ENCODE assay signal across 14 cellular contexts in genomic region chr14:62696969-62697328, GRCh38.
DNase-seq lines count a peak whose midpoint lies in the region; ATAC-seq and TF ChIP-seq lines count a peak whose summit lies in the region.
"Had no signal": no experiment of that assay in that cellular context is flagged by ENCODE, and none has a peak within 500 bp of the region (broad histone marks: within the 10 kb centered on the region; RNA-seq: fewer than 3 reads in every experiment).

No MANE protein-coding gene starts in this region.

- TF ChIP-seq POLR2A in IMR-90 (IDR thresholded peaks at IDR 0.05; ENCODE audit: low read depth, low read length) = no peak

- peak overlapping the region; percentile 84 for H3K27ac Mint-ChIP-seq in Caco-2 (ENCODE audit: unreplicated experiment)
- H3K27ac Mint-ChIP-seq in activated naive CD4-positive, alpha-beta T cell treated with anti-CD3 and anti-CD28 coated beads for 36 hours = no peak overlapping the region
- H3K27ac Mint-ChIP-seq: CD8-positive, alpha-beta T cell had no signal

- H3K9ac ChIP-seq in IMR-90 (ENCODE audit: low read depth, low read length) (no peak overlapping the region), iPS-18a (ENCODE audit: low read length) (no peak overlapping the region), neuronal stem cell (ENCODE audit: low read depth, low read length, poor library complexity) (no peak overlapping the region)
- H3K9ac ChIP-seq: GM23248 had no signal

- ATAC-seq in IMR-90 (ENCODE audit: low read depth) (no peak), HG03095 (IDR thresholded peaks at IDR 0.05; ENCODE audit: unreplicated experiment) (no peak)
- ATAC-seq: CD8-positive, alpha-beta T cell; K562 had no signal

- H3K4me2 ChIP-seq in IMR-90 (ENCODE audit: low read depth, low read length) (no peak overlapping the region), neuronal stem cell (ENCODE audit: insufficient read depth, low read length, poor library complexity, severe bottlenecking) (no peak overlapping the region)

- no peak overlapping the region for H4K8ac ChIP-seq in IMR-90 (ENCODE audit: low read depth in 2 of 2, low read length in 2 of 2)
- no peak overlapping the region for H4K8ac ChIP-seq in neuronal stem cell (ENCODE audit: low read depth, low read length)

- H3K9me3 ChIP-seq in Caco-2 (no peaks in the 10 kb centered on the region), IMR-90 (ENCODE audit: control insufficient read depth, insufficient read depth, low read length) (no peaks in the 10 kb centered on the region), iPS-18a (ENCODE audit: control insufficient read depth, low read depth, low read length) (no peaks in the 10 kb centered on the region), neuronal stem cell (replicated peaks in 1 of 2; ENCODE audit: control insufficient read depth in 2 of 2, insufficient read depth in 1 of 2, low read depth in 1 of 2, low read length in 2 of 2) (no peaks in the 10 kb centered on the region)

- H3K14ac ChIP-seq in IMR-90 (replicated peaks; ENCODE audit: low read depth, low read length) (no peak overlapping the region), neuronal stem cell (ENCODE audit: low read length) (no peak overlapping the region)

- H3K4me3 Mint-ChIP-seq in Caco-2 (ENCODE audit: unreplicated experiment) = peak overlapping the region; percentile 60
- no peak overlapping the region for H3K4me3 Mint-ChIP-seq in activated naive CD4-positive, alpha-beta T cell treated with anti-CD3 and anti-CD28 coated beads for 36 hours
- H3K4me3 Mint-ChIP-seq: CD14-positive monocyte; CD8-positive, alpha-beta T cell had no signal

- H3K4me3 ChIP-seq in Caco-2 (ENCODE audit: low read depth, low read length) (no peak overlapping the region), IMR-90 (ENCODE audit: insufficient read depth, low read depth, low read length) (no peak overlapping the region), iPS-18a (ENCODE audit: low read length) (peak overlapping the region; percentile 9), neuronal stem cell (ENCODE audit: low read length in 2 of 2) (no peak overlapping the region)
- H3K4me3 ChIP-seq: GM23248, K562 had no signal

- H3K18ac ChIP-seq in IMR-90 (ENCODE audit: low read depth, low read length) = peak overlapping the region; percentile 63; the same call in 1 of the 2 replicates
- peak overlapping the region; percentile 20 for H3K18ac ChIP-seq in neuronal stem cell (ENCODE audit: low read length)

- dilution Hi-C loops in IMR-90 (cut with HindIII; ENCODE audit: low sequenced_read_pairs, unreplicated experiment) = no loop called here

- no peak overlapping the region for H2BK120ac ChIP-seq in IMR-90 (ENCODE audit: low read depth, low read length)
- no peak overlapping the region for H2BK120ac ChIP-seq in neuronal stem cell (ENCODE audit: low read depth, low read length)

- H2BK20ac ChIP-seq in IMR-90 (ENCODE audit: low read depth, low read length) = peak overlapping the region; percentile 28; the same call in 1 of the 2 replicates

- no peak overlapping the region for H4K5ac ChIP-seq in IMR-90 (ENCODE audit: low read depth, low read length)

- no peaks in the 10 kb centered on the region for H3K27me3 Mint-ChIP-seq in Caco-2 (ENCODE audit: insufficient read depth, unreplicated experiment)
- no peaks in the 10 kb centered on the region for H3K27me3 Mint-ChIP-seq in activated naive CD4-positive, alpha-beta T cell treated with anti-CD3 and anti-CD28 coated beads for 36 hours (ENCODE audit: low read depth)

- H3K9me3 Mint-ChIP-seq in Caco-2 (ENCODE audit: unreplicated experiment) = no peaks in the 10 kb centered on the region
- H3K9me3 Mint-ChIP-seq in activated naive CD4-positive, alpha-beta T cell treated with anti-CD3 and anti-CD28 coated beads for 36 hours = peaks cover 1% of the 10 kb centered on the region
- H3K9me3 Mint-ChIP-seq: H9 had no signal

- no peak for TF ChIP-seq RAD21 in IMR-90 (IDR thresholded peaks at IDR 0.05; ENCODE audit: low read length)

- no peaks in the 10 kb centered on the region for H3K9me1 ChIP-seq in IMR-90 (ENCODE audit: insufficient read depth, low read length)

- peaks cover 6% of the 10 kb centered on the region for H3K36me3 Mint-ChIP-seq in Caco-2 (ENCODE audit: insufficient read depth, unreplicated experiment)
- no peaks in the 10 kb centered on the region for H3K36me3 Mint-ChIP-seq in activated naive CD4-positive, alpha-beta T cell treated with anti-CD3 and anti-CD28 coated beads for 36 hours (ENCODE audit: low read depth)
- H3K36me3 Mint-ChIP-seq: CD14-positive monocyte; CD8-positive, alpha-beta T cell had no signal

- H2BK12ac ChIP-seq in neuronal stem cell (ENCODE audit: low read length) = no peak overlapping the region

- H3K27ac ChIP-seq in IMR-90 (ENCODE audit: insufficient read depth, low read length) = no peak overlapping the region
- no peak overlapping the region for H3K27ac ChIP-seq in iPS-18a (ENCODE audit: low read length)
- H3K27ac ChIP-seq in neuronal stem cell (replicated peaks; ENCODE audit: low read length) = peak overlapping the region; percentile 84
- H3K27ac ChIP-seq: GM23248 had no signal

- H2BK15ac ChIP-seq in IMR-90 (ENCODE audit: low read depth, low read length) (0 out of 3 replicates have a peak overlapping the region, but pooled peaks have one; percentile 59), neuronal stem cell (ENCODE audit: low read length) (no peak overlapping the region)

- no peak overlapping the region for H3K56ac ChIP-seq in IMR-90 (ENCODE audit: extremely low read depth, insufficient read depth, low read length)

- DNase-seq in Caco-2 (no peak), IMR-90 (no peak), neuronal stem cell (ENCODE audit: low spot score) (no peak), T-helper 1 cell (no peak), cerebellum (ENCODE audit: low spot score) (no peak)
- DNase-seq in activated naive CD4-positive, alpha-beta T cell treated with anti-CD3 and anti-CD28 coated beads for 36 hours = no peak
- DNase-seq: CD8-positive, alpha-beta T cell; COR-L47; GM23248 had no signal

- in situ Hi-C loops in IMR-90 (cut with MboI; ENCODE audit: low sequenced_read_pairs) = no loop called here

- no peaks in the 10 kb centered on the region for H3K36me3 ChIP-seq in Caco-2 (ENCODE audit: control insufficient read depth, insufficient read depth, low read length)
- H3K36me3 ChIP-seq in IMR-90 (ENCODE audit: control insufficient read depth, insufficient read depth, low read length) = no peaks in the 10 kb centered on the region
- no peaks in the 10 kb centered on the region for H3K36me3 ChIP-seq in iPS-18a (ENCODE audit: control insufficient read depth, low read depth, low read length)
- no peaks in the 10 kb centered on the region for H3K36me3 ChIP-seq in neuronal stem cell (replicated peaks in 1 of 2; ENCODE audit: control insufficient read depth in 2 of 2, insufficient read depth in 2 of 2, low read length in 2 of 2)

- H2BK5ac ChIP-seq in IMR-90 (ENCODE audit: low read depth, low read length, poor library complexity, severe bottlenecking) (no peak overlapping the region), neuronal stem cell (ENCODE audit: low read length) (peak overlapping the region; percentile 4)

- H3K23ac ChIP-seq in IMR-90 (ENCODE audit: low read depth, low read length) (no peak overlapping the region), neuronal stem cell (ENCODE audit: low read depth, low read length, poor library complexity) (no peak overlapping the region)

- H2AK5ac ChIP-seq in IMR-90 (ENCODE audit: low read depth, low read length) (no peak overlapping the region), neuronal stem cell (ENCODE audit: low read depth, low read length) (no peak overlapping the region)

- intact Hi-C loops in Caco-2 (cut with micrococcal nuclease; ENCODE audit: unreplicated experiment) (loop anchor here (1.0 to 10.0 kb wide), 2 partner anchors 39 to 338 kb away; no protein-coding TSS in a partner anchor), IMR-90 (cut with micrococcal nuclease) (no loop called here)
- intact Hi-C loops in activated naive CD4-positive, alpha-beta T cell treated with anti-CD3 and anti-CD28 coated beads for 36 hours (cut with micrococcal nuclease) = no loop called here

- H4K20me1 ChIP-seq in IMR-90 (ENCODE audit: insufficient read depth, low read length) = no peaks in the 10 kb centered on the region

- H3K79me1 ChIP-seq in IMR-90 (ENCODE audit: low read depth in 1 of 2, low read length in 2 of 2) (no peaks in the 10 kb centered on the region), neuronal stem cell (ENCODE audit: low read depth, low read length) (no peaks in the 10 kb centered on the region)

- H2AK9ac ChIP-seq in IMR-90 (replicated peaks; ENCODE audit: low read depth, low read length, poor library complexity) = no peak overlapping the region

- peaks cover 30% of the 10 kb centered on the region for H3K4me1 Mint-ChIP-seq in Caco-2 (ENCODE audit: low read depth, unreplicated experiment)
- H3K4me1 Mint-ChIP-seq in activated naive CD4-positive, alpha-beta T cell treated with anti-CD3 and anti-CD28 coated beads for 36 hours (ENCODE audit: low read depth) = no peaks in the 10 kb centered on the region
- H3K4me1 Mint-ChIP-seq: CD14-positive monocyte had no signal

- no peak overlapping the region for H4K91ac ChIP-seq in IMR-90 (ENCODE audit: insufficient read depth, low read depth, low read length)
- H4K91ac ChIP-seq in neuronal stem cell (ENCODE audit: low read depth, low read length, poor library complexity) = no peak overlapping the region

- peaks cover 61% of the 10 kb centered on the region for H3K4me1 ChIP-seq in Caco-2
- H3K4me1 ChIP-seq in IMR-90 (ENCODE audit: control insufficient read depth, insufficient read depth, low read length) = peaks cover 11% of the 10 kb centered on the region
- peaks cover 30% of the 10 kb centered on the region for H3K4me1 ChIP-seq in iPS-18a (ENCODE audit: control insufficient read depth, low read depth, low read length)
- peaks cover 0 to 12% of the 10 kb centered on the region in 2 donors for H3K4me1 ChIP-seq in neuronal stem cell (ENCODE audit: control insufficient read depth in 2 of 2, insufficient read depth in 1 of 2, low read depth in 1 of 2, low read length in 2 of 2)

- CTCF ChIA-PET in Caco-2 (lab: Charles Lee) = no interaction called here
- CTCF ChIA-PET in IMR-90 (lab: Yijun Ruan, JAX) = no interaction called here
- CTCF ChIA-PET in activated naive CD4-positive, alpha-beta T cell treated with anti-CD3 and anti-CD28 coated beads for 36 hours (lab: Charles Lee) = no interaction called here

- BruUV-seq in Caco-2 (replicated peaks; lab: Mats Ljungman, UMichigan) = no TSS peak
- no TSS peak for BruUV-seq in IMR-90 (replicated peaks; lab: Mats Ljungman, UMichigan)

- H2AFZ ChIP-seq in IMR-90 (replicated peaks; ENCODE audit: low read length, poor library complexity) = no peak overlapping the region
- no peak overlapping the region for H2AFZ ChIP-seq in neuronal stem cell (ENCODE audit: low read length)
- H2AFZ ChIP-seq: GM23248 had no signal

- POLR2A ChIA-PET in Caco-2 (lab: Charles Lee) (no interaction called here), IMR-90 (lab: Charles Lee; ENCODE audit: unreplicated experiment) (no interaction called here)

- no peak overlapping the region for H3K4ac ChIP-seq in IMR-90 (ENCODE audit: low read depth, low read length)
- H3K4ac ChIP-seq in neuronal stem cell (ENCODE audit: low read length) = no peak overlapping the region

- WGBS in IMR-90 (ENCODE audit: extremely low coverage in 2 of 2, insufficient read length in 1 of 2), 2 experiments = no CpG with 5 or more reads among the region's 4 CpGs
- WGBS in neuronal stem cell (ENCODE audit: extremely low coverage in 2 of 2, insufficient read length in 2 of 2, insufficient replicate concordance in 1 of 2), 2 donors = no CpG with 5 or more reads among the region's 4 CpGs

- TF ChIP-seq CTCF in Caco-2 (IDR thresholded peaks at IDR 0.05; ENCODE audit: insufficient read depth in 1 of 2, low read depth in 1 of 2, low read length in 1 of 2, severe bottlenecking in 1 of 2, unreplicated experiment in 1 of 2) (no peak), IMR-90 (conservative IDR thresholded peaks at IDR 0.05; ENCODE audit: low read depth, low read length) (no peak)

- H3K27me3 ChIP-seq in Caco-2 (replicated peaks; ENCODE audit: control insufficient read depth, insufficient read depth, low read length) (no peaks in the 10 kb centered on the region), IMR-90 (ENCODE audit: control insufficient read depth, insufficient read depth, low read length) (no peaks in the 10 kb centered on the region), iPS-18a (ENCODE audit: control insufficient read depth, insufficient read depth, low read length) (no peaks in the 10 kb centered on the region), neuronal stem cell (ENCODE audit: control insufficient read depth in 3 of 3, insufficient read depth in 3 of 3, low read depth in 1 of 3, low read length in 3 of 3) (no peaks in the 10 kb centered on the region)
